ENCODE assay signal across 1 cellular context in the genomic region with DNA sequence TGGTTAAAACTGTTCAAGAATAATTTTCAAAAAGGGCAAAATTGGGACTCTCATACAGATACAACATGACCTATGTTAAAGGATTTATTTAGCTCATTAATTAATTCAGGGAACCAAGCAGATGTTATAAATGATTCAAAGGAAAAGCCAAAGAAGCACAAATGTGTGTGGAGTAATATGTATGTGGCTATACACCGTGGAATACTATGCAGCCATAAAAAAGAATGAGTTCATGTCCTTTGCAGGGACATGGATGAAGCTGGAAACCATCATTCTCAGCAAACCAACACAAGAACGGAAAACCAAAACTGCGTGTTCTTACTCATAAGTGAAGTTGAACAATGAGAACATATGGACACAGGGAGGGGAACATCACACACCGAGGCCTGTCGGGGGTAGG. TPM values are rescaled to one million over a fixed set of nuclear protein-coding genes. Genes with fewer than 3 reads are reported as not detected.
"Had no signal": no experiment of that assay in that cellular context is flagged by ENCODE, and none has a peak within 500 bp of the region (broad histone marks: within the 10 kb centered on the region; RNA-seq: fewer than 3 reads in every experiment).

No MANE protein-coding gene starts in this region.

RNA-seq across cellular contexts. Expression of gene TLR6, which starts 59.6 kb away (rescaled TPM):
- polyA plus RNA-seq: cardiac muscle cell had no signal
